8 cellular contexts compared by ENCODE assay signal in genomic region chr17:48610282-48611211, GRCh38. TPM values are rescaled to one million over a fixed set of nuclear protein-coding genes. Genes with fewer than 3 reads are reported as not detected.
DNase-seq lines count a peak whose midpoint lies in the region; ATAC-seq and TF ChIP-seq lines count a peak whose summit lies in the region.

HOXB7 (minus strand) TSS chr17:48611017; CDS start chr17:48610918, 99 bp downstream.

- peaks cover 96% of the 10 kb centered on the region for H3K27me3 ChIP-seq in neuron (ENCODE audit: insufficient read depth, low read length)

- H3K9me3 ChIP-seq in neuron (ENCODE audit: low read length): no peaks in the 10 kb centered on the region

- ATAC-seq in Right ventricle myocardium inferior (peak; percentile 24), GM19023 (IDR thresholded peaks at IDR 0.05; ENCODE audit: unreplicated experiment) (no peak), HG02973 (IDR thresholded peaks at IDR 0.05; ENCODE audit: unreplicated experiment) (no peak)

- intact Hi-C loops in Right ventricle myocardium inferior (cut with DNase I): loop anchor here (10.0 kb wide), 1 partner anchor 586 kb away; no protein-coding TSS in a partner anchor
- intact Hi-C loops in cardiac septum (cut with DNase I): loop anchor here (10.0 kb wide), 2 partner anchors 384 to 586 kb away; partner anchors contain the start of gene IGF2BP1

- H3K4me3 ChIP-seq in fibroblast of the aortic adventitia (ENCODE audit: low read depth, low read length) (peak within 1 kb of the TSS; percentile 55), neuron (ENCODE audit: low read length) (peak within 1 kb of the TSS; percentile 29)

- H3K4me1 ChIP-seq in neuron (ENCODE audit: insufficient read depth, low read length): peaks cover 6% of the 10 kb centered on the region

- DNase-seq in Right ventricle myocardium inferior (ENCODE audit: missing footprints) (peak; percentile 81), cardiac septum (ENCODE audit: low spot score) (no peak), NCI-H2171 treated with DMSO at 0.1 percent for 48 hours (lab: John Stamatoyannopoulos, UW) (peak; percentile 62), fibroblast of the aortic adventitia (ENCODE audit: low read depth) (peak; percentile 48)
- peak; percentile 68 for DNase-seq in activated CD8-positive, alpha-beta memory T cell treated with anti-CD3 and anti-CD28 coated beads, Interleukin-2, amount 50 U/mL, for 4 hours

- peak within 1 kb of the TSS; percentile 30 for H2AFZ ChIP-seq in neuron (ENCODE audit: low read depth, low read length)

- TF ChIP-seq CTCF in fibroblast of the aortic adventitia (IDR thresholded peaks at IDR 0.05; ENCODE audit: insufficient read depth, low read length): no peak

- H3K36me3 ChIP-seq in neuron (ENCODE audit: insufficient read depth, low read length): no peaks in the 10 kb centered on the region

RNA-seq across cellular contexts. Expression of gene HOXB7, which starts in this region (rescaled TPM):
- total RNA-seq in Right ventricle myocardium inferior (0.41 TPM), cardiac septum (0.22 TPM), fibroblast of the aortic adventitia (ENCODE audit: low replicate concordance) (0.18 and 4.7 TPM in 2 replicates)

Comparison
In these comparisons a context has a peak if more than half of its experiments do, and no peak if none do; other contexts are left out.
1. Peak in DNase-seq and ATAC-seq in Right ventricle myocardium inferior; RNA of the gene not detected or under 1 TPM.